ENCODE assay signal across 1 cellular context in the genomic region with DNA sequence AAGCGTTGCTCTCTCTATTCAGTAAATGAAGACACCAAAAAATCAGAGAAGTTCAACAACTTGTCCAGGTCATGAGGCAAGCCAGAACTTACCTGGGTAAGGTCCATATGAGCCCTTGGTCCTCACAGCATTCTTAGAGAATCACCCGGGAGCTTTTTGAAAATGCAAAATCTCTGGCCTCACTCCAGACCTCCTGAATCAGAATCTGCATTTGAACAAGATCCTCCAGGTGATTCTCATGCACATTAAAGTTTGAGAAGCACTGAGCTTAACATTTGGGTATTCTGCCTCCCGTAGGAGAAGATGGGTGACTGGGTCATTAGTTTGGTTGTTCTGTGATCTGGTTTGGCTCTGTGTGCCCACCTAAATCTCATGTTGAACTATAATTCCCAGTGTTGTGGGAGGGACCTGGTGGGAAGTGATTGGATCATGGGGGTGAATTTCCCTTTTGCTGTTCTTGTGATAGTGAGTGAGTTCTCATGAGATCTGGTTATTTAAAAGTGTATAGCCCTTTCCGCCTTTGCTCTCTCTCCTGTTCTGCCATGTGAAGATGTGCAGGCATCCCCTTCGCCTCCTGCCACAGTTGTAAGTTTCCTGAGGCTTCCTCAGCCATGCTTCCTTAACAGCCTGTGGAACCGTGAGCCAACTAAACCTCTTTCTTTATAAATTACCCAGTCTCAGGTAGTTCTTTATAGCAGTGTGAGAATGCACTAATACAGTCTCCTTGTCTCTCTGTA.
TF ChIP-seq lines count a peak whose summit lies in the region.

No MANE protein-coding gene starts in this region.

TF ChIP-seq in GM23338, 12 proteins besides CTCF, POLR2A, EP300 and RAD21 (continued from another document):
- TF ChIP-seq, protein P1, sequence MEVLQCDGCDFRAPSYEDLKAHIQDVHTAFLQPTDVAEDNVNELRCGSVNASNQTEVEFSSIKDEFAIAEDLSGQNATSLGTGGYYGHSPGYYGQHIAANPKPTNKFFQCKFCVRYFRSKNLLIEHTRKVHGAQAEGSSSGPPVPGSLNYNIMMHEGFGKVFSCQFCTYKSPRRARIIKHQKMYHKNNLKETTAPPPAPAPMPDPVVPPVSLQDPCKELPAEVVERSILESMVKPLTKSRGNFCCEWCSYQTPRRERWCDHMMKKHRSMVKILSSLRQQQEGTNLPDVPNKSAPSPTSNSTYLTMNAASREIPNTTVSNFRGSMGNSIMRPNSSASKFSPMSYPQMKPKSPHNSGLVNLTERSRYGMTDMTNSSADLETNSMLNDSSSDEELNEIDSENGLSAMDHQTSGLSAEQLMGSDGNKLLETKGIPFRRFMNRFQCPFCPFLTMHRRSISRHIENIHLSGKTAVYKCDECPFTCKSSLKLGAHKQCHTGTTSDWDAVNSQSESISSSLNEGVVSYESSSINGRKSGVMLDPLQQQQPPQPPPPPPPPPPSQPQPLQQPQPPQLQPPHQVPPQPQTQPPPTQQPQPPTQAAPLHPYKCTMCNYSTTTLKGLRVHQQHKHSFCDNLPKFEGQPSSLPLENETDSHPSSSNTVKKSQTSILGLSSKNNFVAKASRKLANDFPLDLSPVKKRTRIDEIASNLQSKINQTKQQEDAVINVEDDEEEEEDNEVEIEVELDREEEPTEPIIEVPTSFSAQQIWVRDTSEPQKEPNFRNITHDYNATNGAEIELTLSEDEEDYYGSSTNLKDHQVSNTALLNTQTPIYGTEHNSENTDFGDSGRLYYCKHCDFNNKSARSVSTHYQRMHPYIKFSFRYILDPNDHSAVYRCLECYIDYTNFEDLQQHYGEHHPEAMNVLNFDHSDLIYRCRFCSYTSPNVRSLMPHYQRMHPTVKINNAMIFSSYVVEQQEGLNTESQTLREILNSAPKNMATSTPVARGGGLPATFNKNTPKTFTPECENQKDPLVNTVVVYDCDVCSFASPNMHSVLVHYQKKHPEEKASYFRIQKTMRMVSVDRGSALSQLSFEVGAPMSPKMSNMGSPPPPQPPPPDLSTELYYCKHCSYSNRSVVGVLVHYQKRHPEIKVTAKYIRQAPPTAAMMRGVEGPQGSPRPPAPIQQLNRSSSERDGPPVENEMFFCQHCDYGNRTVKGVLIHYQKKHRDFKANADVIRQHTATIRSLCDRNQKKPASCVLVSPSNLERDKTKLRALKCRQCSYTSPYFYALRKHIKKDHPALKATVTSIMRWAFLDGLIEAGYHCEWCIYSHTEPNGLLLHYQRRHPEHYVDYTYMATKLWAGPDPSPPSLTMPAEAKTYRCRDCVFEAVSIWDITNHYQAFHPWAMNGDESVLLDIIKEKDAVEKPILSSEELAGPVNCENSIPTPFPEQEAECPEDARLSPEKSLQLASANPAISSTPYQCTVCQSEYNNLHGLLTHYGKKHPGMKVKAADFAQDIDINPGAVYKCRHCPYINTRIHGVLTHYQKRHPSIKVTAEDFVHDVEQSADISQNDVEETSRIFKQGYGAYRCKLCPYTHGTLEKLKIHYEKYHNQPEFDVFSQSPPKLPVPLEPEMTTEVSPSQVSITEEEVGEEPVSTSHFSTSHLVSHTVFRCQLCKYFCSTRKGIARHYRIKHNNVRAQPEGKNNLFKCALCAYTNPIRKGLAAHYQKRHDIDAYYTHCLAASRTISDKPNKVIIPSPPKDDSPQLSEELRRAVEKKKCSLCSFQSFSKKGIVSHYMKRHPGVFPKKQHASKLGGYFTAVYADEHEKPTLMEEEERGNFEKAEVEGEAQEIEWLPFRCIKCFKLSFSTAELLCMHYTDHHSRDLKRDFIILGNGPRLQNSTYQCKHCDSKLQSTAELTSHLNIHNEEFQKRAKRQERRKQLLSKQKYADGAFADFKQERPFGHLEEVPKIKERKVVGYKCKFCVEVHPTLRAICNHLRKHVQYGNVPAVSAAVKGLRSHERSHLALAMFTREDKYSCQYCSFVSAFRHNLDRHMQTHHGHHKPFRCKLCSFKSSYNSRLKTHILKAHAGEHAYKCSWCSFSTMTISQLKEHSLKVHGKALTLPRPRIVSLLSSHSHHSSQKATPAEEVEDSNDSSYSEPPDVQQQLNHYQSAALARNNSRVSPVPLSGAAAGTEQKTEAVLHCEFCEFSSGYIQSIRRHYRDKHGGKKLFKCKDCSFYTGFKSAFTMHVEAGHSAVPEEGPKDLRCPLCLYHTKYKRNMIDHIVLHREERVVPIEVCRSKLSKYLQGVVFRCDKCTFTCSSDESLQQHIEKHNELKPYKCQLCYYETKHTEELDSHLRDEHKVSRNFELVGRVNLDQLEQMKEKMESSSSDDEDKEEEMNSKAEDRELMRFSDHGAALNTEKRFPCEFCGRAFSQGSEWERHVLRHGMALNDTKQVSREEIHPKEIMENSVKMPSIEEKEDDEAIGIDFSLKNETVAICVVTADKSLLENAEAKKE (CRISPR knock-in tag; IDR thresholded peaks at IDR 0.05): peak; percentile 98
- TF ChIP-seq ZNF114 (CRISPR knock-in tag; IDR thresholded peaks at IDR 0.05): no peak
